In the genomic region with DNA sequence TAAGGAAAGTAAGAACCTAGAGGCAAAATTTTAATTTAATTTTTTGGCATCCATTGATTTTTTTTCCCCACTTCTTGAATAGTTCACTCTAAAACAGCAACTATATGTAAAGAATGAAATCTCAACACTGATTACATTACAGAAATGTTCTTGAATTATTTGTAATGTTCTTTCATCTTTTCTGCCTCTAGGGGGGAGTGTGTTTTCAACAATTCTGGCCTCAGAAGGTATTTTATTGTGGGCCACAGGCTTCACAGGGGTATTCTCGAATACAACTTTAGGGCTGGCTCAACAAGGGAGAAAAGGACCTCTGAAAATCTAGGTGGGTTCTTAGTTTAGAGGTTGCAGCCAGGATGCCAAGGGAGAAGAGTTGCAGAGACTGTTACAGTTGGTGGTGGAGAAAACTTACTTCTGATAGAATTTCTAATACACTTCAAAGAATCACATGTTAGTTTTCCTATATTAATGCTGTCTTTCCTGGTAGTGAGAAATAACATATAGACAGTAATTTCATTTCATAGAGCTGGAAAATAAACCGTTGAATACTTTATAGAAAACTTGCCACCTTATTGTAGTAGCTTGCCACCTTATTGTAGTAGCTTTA, we compare ENCODE assay signal across 8 cellular contexts. TPM values are rescaled to one million over a fixed set of nuclear protein-coding genes. Genes with fewer than 3 reads are reported as not detected.
DNase-seq lines count a peak whose midpoint lies in the region; ATAC-seq, FAIRE-seq and TF ChIP-seq lines count a peak whose summit lies in the region.

No MANE protein-coding gene starts in this region.

- TF ChIP-seq POLR2A in vagina (IDR thresholded peaks at IDR 0.05) (no peak), GM12892 (IDR thresholded peaks at IDR 0.05; ENCODE audit: low read depth, low read length) (no peak)

- no peak for FAIRE-seq in GM12892 (lab: Jason Lieb, UNC)

- CTCF ChIA-PET in RWPE1 (lab: Yijun Ruan, JAX), result interaction anchor here (0.6 to 2.4 kb wide), 10 partner anchors 183 to 820 kb away, joined by 3 to 16 read pairs (median 4); no protein-coding TSS in a partner anchor

- peak; percentile 29 to 62 for TF ChIP-seq CTCF in right atrium auricular region (IDR thresholded peaks at IDR 0.05)
- peak; percentile 68 for TF ChIP-seq CTCF in RWPE1 (conservative IDR thresholded peaks at IDR 0.05; ENCODE audit: low read depth)
- peak; percentile 52 for TF ChIP-seq CTCF in foreskin fibroblast (IDR thresholded peaks at IDR 0.05; ENCODE audit: low read depth, low read length)
- peak in 2 of 3 experiments; percentile 11 to 20 for TF ChIP-seq CTCF in vagina (IDR thresholded peaks at IDR 0.05)

- DNase-seq in right atrium auricular region (ENCODE audit: low spot score) (no peak), Right ventricle myocardium superior (no peak), RWPE1 (ENCODE audit: low spot score) (peak; percentile 45), foreskin fibroblast (peak in 1 of 2 donors; percentile 65), vagina (ENCODE audit: extremely low spot score in 2 of 2) (no peak), GM12892 (ENCODE audit: insufficient read length) (no peak)

- ATAC-seq in Right ventricle myocardium superior (ENCODE audit: poor library complexity) (no peak), GM21528 (IDR thresholded peaks at IDR 0.05; ENCODE audit: low FRiP score, unreplicated experiment) (no peak), GM18520 (IDR thresholded peaks at IDR 0.05; ENCODE audit: unreplicated experiment) (no peak)

- H3K9me3 ChIP-seq in right atrium auricular region (no peaks in the 10 kb centered on the region), vagina (no peaks in the 10 kb centered on the region)

- H3K36me3 ChIP-seq in right atrium auricular region (no peaks in the 10 kb centered on the region), vagina (no peaks in the 10 kb centered on the region)

- intact Hi-C loops in Right ventricle myocardium superior (cut with DNase I), result loop anchor here (10.0 kb wide), 2 partner anchors 477 to 587 kb away; no protein-coding TSS in a partner anchor
- intact Hi-C loops in vagina (cut with DNase I), result loop anchor here (10.0 kb wide), 1 partner anchor 547 kb away; no protein-coding TSS in a partner anchor

- no peak overlapping the region for H3K27ac ChIP-seq in right atrium auricular region
- H3K27ac ChIP-seq in RWPE1, result no peak overlapping the region
- no peak overlapping the region for H3K27ac ChIP-seq in vagina

- H3K4me1 ChIP-seq in right atrium auricular region (peaks cover 0 to 22% of the 10 kb centered on the region in 2 donors), vagina (peaks cover 12% of the 10 kb centered on the region)

- H3K4me3 ChIP-seq in right atrium auricular region (no peak overlapping the region), foreskin fibroblast (ENCODE audit: low read depth in 1 of 2, low read length in 2 of 2) (no peak overlapping the region), vagina (no peak overlapping the region)

- POLR2A ChIA-PET in RWPE1 (lab: Yijun Ruan, JAX; ENCODE audit: low non-redundant PET), result interaction anchor here (0.6 kb wide), 2 partner anchors 484 to 636 kb away, joined by 3 to 8 read pairs; no protein-coding TSS in a partner anchor

- H3K27me3 ChIP-seq in right atrium auricular region (peaks cover 0 to 1% of the 10 kb centered on the region in 2 donors), vagina (no peaks in the 10 kb centered on the region)

RNA-seq across cellular contexts. Expression of gene NPR3, which starts 3.6 kb away (rescaled TPM):
- total RNA-seq in right atrium auricular region (10 to 100 TPM; 22.0 to 51.0 TPM), Right ventricle myocardium superior (18.3 TPM), vagina (14.7 TPM)
- polyA plus RNA-seq in GM12892 (2012; ENCODE audit: missing spikeins), result 0.28 TPM

Comparison
In these comparisons a context has a peak if more than half of its experiments do, and no peak if none do; other contexts are left out.
1. CTCF ChIP-seq: peak in every context shown above with its lines; median percentile 68 in RWPE1; 52 in foreskin fibroblast; 46 in right atrium auricular region; 16 in vagina.